ENCODE assay signal across 18 cellular contexts in genomic region chr4:87029356-87029755, GRCh38.
DNase-seq lines count a peak whose midpoint lies in the region; ATAC-seq and TF ChIP-seq lines count a peak whose summit lies in the region.
"Had no signal": no experiment of that assay in that cellular context is flagged by ENCODE, and none has a peak within 500 bp of the region (broad histone marks: within the 10 kb centered on the region; RNA-seq: fewer than 3 reads in every experiment).

No MANE protein-coding gene starts in this region.

- POLR2A ChIA-PET in activated CD8-positive, alpha-beta T cell treated with anti-CD3 and anti-CD28 coated beads, Interleukin-2, amount 10 ng/mL, durations not matched to agents 7 days and 5 days (lab: Charles Lee) = no interaction called here

- H3K9me3 ChIP-seq in body of pancreas (no peaks in the 10 kb centered on the region), tibial artery (no peaks in the 10 kb centered on the region)
- H3K9me3 ChIP-seq: BLaER1 had no signal

- DNase-seq in body of pancreas (peak in 1 of 4 donors; percentile 39), left cardiac atrium (peak; percentile 39), omental fat pad (ENCODE audit: low spot score) (no peak), tibial artery (peak in 1 of 2 donors; percentile 67), dedifferentiated amniotic fluid mesenchymal stem cell (ENCODE audit: extremely low spot score) (no peak)
- DNase-seq in stimulated activated CD4-positive, alpha-beta T cell treated with anti-CD3 and anti-CD28 coated beads, Interleukin-1b, Interleukin-23, amount 100 ng/mL, for 48 hours = no peak
- no peak for DNase-seq in activated CD8-positive, alpha-beta T cell treated with anti-CD3 and anti-CD28 coated beads, Interleukin-2, amount 10 ng/mL, durations not matched to agents 7 days and 5 days
- DNase-seq: activated CD8-positive, alpha-beta T cell treated with anti-CD3 and anti-CD28 coated beads for 36 hours; activated effector memory CD4-positive, alpha-beta T cell treated with Interleukin-2 at 50 U/mL for 16 hours; DMS53; effector CD4-positive, alpha-beta T cell; foreskin keratinocyte; naive thymus-derived CD4-positive, alpha-beta T cell; NCI-H146; NCI-H446; substantia nigra had no signal

- ATAC-seq in body of pancreas (peak; percentile 41), left cardiac atrium (peak; percentile 48 to 67), omental fat pad (ENCODE audit: low FRiP score) (peak; percentile 50), GM21529 (IDR thresholded peaks at IDR 0.05; ENCODE audit: unreplicated experiment) (no peak)
- no peak for ATAC-seq in activated CD8-positive, alpha-beta T cell treated with anti-CD3 and anti-CD28 coated beads, Interleukin-2, amount 10 ng/mL, durations not matched to agents 7 days and 5 days
- ATAC-seq: activated CD8-positive, alpha-beta T cell treated with anti-CD3 and anti-CD28 coated beads for 36 hours; foreskin keratinocyte; naive thymus-derived CD4-positive, alpha-beta T cell had no signal

- no peaks in the 10 kb centered on the region for H3K36me3 Mint-ChIP-seq in activated CD8-positive, alpha-beta T cell treated with anti-CD3 and anti-CD28 coated beads, Interleukin-2, amount 10 ng/mL, durations not matched to agents 7 days and 5 days (ENCODE audit: low read depth)

- intact Hi-C loops in body of pancreas (cut with DNase I) (no loop called here), left cardiac atrium (cut with DNase I) (no loop called here), tibial artery (cut with DNase I; ENCODE audit: low total_unique reads) (no loop called here)

- 44 to 53% methylated on average over 5 of the region's 5 CpGs for WGBS in body of pancreas, 2 donors

- no peaks in the 10 kb centered on the region for H3K9me3 Mint-ChIP-seq in activated CD8-positive, alpha-beta T cell treated with anti-CD3 and anti-CD28 coated beads, Interleukin-2, amount 10 ng/mL, durations not matched to agents 7 days and 5 days (ENCODE audit: insufficient read depth)
- H3K9me3 Mint-ChIP-seq: activated CD8-positive, alpha-beta T cell treated with anti-CD3 and anti-CD28 coated beads for 36 hours; naive thymus-derived CD4-positive, alpha-beta T cell had no signal

- H3K4me1 Mint-ChIP-seq in activated CD8-positive, alpha-beta T cell treated with anti-CD3 and anti-CD28 coated beads, Interleukin-2, amount 10 ng/mL, durations not matched to agents 7 days and 5 days (ENCODE audit: low read depth) = peaks cover 19% of the 10 kb centered on the region

- no peaks in the 10 kb centered on the region for H3K27me3 Mint-ChIP-seq in activated CD8-positive, alpha-beta T cell treated with anti-CD3 and anti-CD28 coated beads, Interleukin-2, amount 10 ng/mL, durations not matched to agents 7 days and 5 days (ENCODE audit: low read depth)
- H3K27me3 Mint-ChIP-seq: activated CD8-positive, alpha-beta T cell treated with anti-CD3 and anti-CD28 coated beads for 36 hours; naive thymus-derived CD4-positive, alpha-beta T cell had no signal

- TF ChIP-seq CTCF in body of pancreas (IDR thresholded peaks at IDR 0.05) (no peak), omental fat pad (IDR thresholded peaks at IDR 0.05) (no peak), tibial artery (IDR thresholded peaks at IDR 0.05) (no peak)

- H3K27me3 ChIP-seq in body of pancreas = no peaks in the 10 kb centered on the region
- H3K27me3 ChIP-seq in tibial artery = no peaks in the 10 kb centered on the region
- H3K27me3 ChIP-seq: BLaER1, foreskin keratinocyte had no signal

- no peak overlapping the region for H3K27ac Mint-ChIP-seq in activated CD8-positive, alpha-beta T cell treated with anti-CD3 and anti-CD28 coated beads, Interleukin-2, amount 10 ng/mL, durations not matched to agents 7 days and 5 days
- H3K27ac Mint-ChIP-seq: activated CD8-positive, alpha-beta T cell treated with anti-CD3 and anti-CD28 coated beads for 36 hours had no signal

- CTCF ChIA-PET in activated CD8-positive, alpha-beta T cell treated with anti-CD3 and anti-CD28 coated beads, Interleukin-2, amount 10 ng/mL, durations not matched to agents 7 days and 5 days (lab: Charles Lee) = interaction anchor here (1.0 to 1.7 kb wide), 2 partner anchors 107 to 121 kb away, joined by 3 to 4 read pairs; no protein-coding TSS in a partner anchor

- H3K4me3 Mint-ChIP-seq in activated CD8-positive, alpha-beta T cell treated with anti-CD3 and anti-CD28 coated beads, Interleukin-2, amount 10 ng/mL, durations not matched to agents 7 days and 5 days = no peak overlapping the region
- H3K4me3 Mint-ChIP-seq: activated CD8-positive, alpha-beta T cell treated with anti-CD3 and anti-CD28 coated beads for 36 hours had no signal

- H3K4me1 ChIP-seq in body of pancreas (peaks cover 98% of the 10 kb centered on the region), tibial artery (peaks cover 0 to 100% (median 85%) of the 10 kb centered on the region in 4 donors)

- H3K27ac ChIP-seq in body of pancreas (peak overlapping the region in 2 of 4 donors; percentile 16 to 56), tibial artery (peak overlapping the region; percentile 72 to 76)
- H3K27ac ChIP-seq: BLaER1, foreskin keratinocyte had no signal

- TF ChIP-seq POLR2A in body of pancreas (IDR thresholded peaks at IDR 0.05) = no peak

- H3K4me3 ChIP-seq in body of pancreas (no peak overlapping the region), tibial artery (no peak overlapping the region)
- H3K4me3 ChIP-seq: BLaER1 had no signal

- no peaks in the 10 kb centered on the region for H3K36me3 ChIP-seq in body of pancreas (replicated peaks in 1 of 2; ENCODE audit: insufficient read depth in 1 of 2, low read depth in 2 of 2)
- H3K36me3 ChIP-seq in tibial artery = no peaks in the 10 kb centered on the region

Comparison
In these comparisons a context has a peak if more than half of its experiments do, and no peak if none do; other contexts are left out.
1. ATAC-seq: peak in body of pancreas (single experiment), left cardiac atrium (2 of 2) and omental fat pad (single experiment); none in activated CD8-positive, alpha-beta T cell treated with anti-CD3 and anti-CD28 coated beads, Interleukin-2, amount 10 ng/mL, durations not matched to agents 7 days and 5 days (single experiment) and GM21529 (single experiment).